In genomic region chr14:102201776-102202175, GRCh38 we compare ENCODE assay signal across 14 cellular contexts.
DNase-seq lines count a peak whose midpoint lies in the region; ATAC-seq and TF ChIP-seq lines count a peak whose summit lies in the region.
"Had no signal": no experiment of that assay in that cellular context is flagged by ENCODE, and none has a peak within 500 bp of the region (broad histone marks: within the 10 kb centered on the region; RNA-seq: fewer than 3 reads in every experiment).

No MANE protein-coding gene starts in this region.

- peaks cover 46% of the 10 kb centered on the region for H3K36me3 Mint-ChIP-seq in activated CD4-positive, alpha-beta T cell treated with anti-CD3 and anti-CD28 coated beads, Interleukin-2, amount 10 ng/mL, durations not matched to agents 7 days and 5 days (ENCODE audit: low read depth)

- H3K27ac Mint-ChIP-seq in activated CD4-positive, alpha-beta T cell treated with anti-CD3 and anti-CD28 coated beads, Interleukin-2, amount 10 ng/mL, durations not matched to agents 7 days and 5 days, result peak overlapping the region; percentile 65

- no peaks in the 10 kb centered on the region for H3K9me3 ChIP-seq in neutrophil
- H3K9me3 ChIP-seq: left lung, MG63, testis had no signal

- H3K79me2 ChIP-seq in KMS-11 (ENCODE audit: insufficient read depth, low read depth), result 0 out of 2 replicates have a peak, but pooled peaks cover 11% of the 10 kb centered on the region

- no peak for ATAC-seq in GM21786 (IDR thresholded peaks at IDR 0.05; ENCODE audit: unreplicated experiment)
- ATAC-seq: left lung had no signal

- no peaks in the 10 kb centered on the region for H3K27me3 Mint-ChIP-seq in activated CD4-positive, alpha-beta T cell treated with anti-CD3 and anti-CD28 coated beads, Interleukin-2, amount 10 ng/mL, durations not matched to agents 7 days and 5 days

- DNase-seq in activated CD4-positive, alpha-beta T cell treated with anti-CD3 and anti-CD28 coated beads, Interleukin-2, amount 10 ng/mL, durations not matched to agents 7 days and 5 days, result no peak
- no peak for DNase-seq in activated CD4-positive, alpha-beta T cell treated with anti-CD3 and anti-CD28 coated beads for 4 hours
- no peak for DNase-seq in caudate nucleus (lab: John Stamatoyannopoulos, UW)
- no peak for DNase-seq in medulla oblongata (ENCODE audit: extremely low spot score)
- DNase-seq in SHP77 treated with DMSO at 0.1 percent for 48 hours (lab: John Stamatoyannopoulos, UW), result no peak
- DNase-seq: left lung, MG63, NCI-H2029 treated with DMSO at 0.1 percent for 48 hours, NCI-H774, SW 1271, testis had no signal

- H3K27ac ChIP-seq in KMS-11 (no peak overlapping the region), caudate nucleus (ENCODE audit: low read depth, low read length) (peak overlapping the region; percentile 86), neutrophil (peak overlapping the region; percentile 32)
- H3K27ac ChIP-seq: left lung, testis had no signal

- H3K4me3 ChIP-seq in KMS-11 (IDR thresholded peaks at IDR 0.05; ENCODE audit: insufficient read depth, low read depth, low read length) (no peak overlapping the region), neutrophil (ENCODE audit: low read depth in 1 of 2, low read length in 1 of 2) (no peak overlapping the region)
- H3K4me3 ChIP-seq: left lung, MG63, testis had no signal

- TF ChIP-seq CTCF in KMS-11 (conservative IDR thresholded peaks at IDR 0.05; ENCODE audit: low read depth, low read length), result no peak
- TF ChIP-seq CTCF in neutrophil (IDR thresholded peaks at IDR 0.05), result no peak

- H3K4me1 ChIP-seq in KMS-11 (ENCODE audit: low read depth, poor library complexity, severe bottlenecking), result peaks cover 31% of the 10 kb centered on the region
- peaks cover 34 to 48% of the 10 kb centered on the region in 2 experiments for H3K4me1 ChIP-seq in neutrophil (ENCODE audit: control insufficient read depth in 1 of 2, insufficient read depth in 1 of 2, low read depth in 1 of 2, low read length in 1 of 2)

- POLR2A ChIA-PET in activated CD4-positive, alpha-beta T cell treated with anti-CD3 and anti-CD28 coated beads, Interleukin-2, amount 10 ng/mL, durations not matched to agents 7 days and 5 days (lab: Charles Lee), result interaction anchor here (0.6 kb wide), 1 partner anchor 139 kb away, joined by 7 read pairs; no protein-coding TSS in a partner anchor

- no peak overlapping the region for H2AFZ ChIP-seq in KMS-11 (ENCODE audit: low read depth)

- H3K36me3 ChIP-seq in KMS-11 (ENCODE audit: insufficient read depth) (no peaks in the 10 kb centered on the region), neutrophil (peaks cover 61% of the 10 kb centered on the region)
- H3K36me3 ChIP-seq: MG63 had no signal

- CTCF ChIA-PET in activated CD4-positive, alpha-beta T cell treated with anti-CD3 and anti-CD28 coated beads, Interleukin-2, amount 10 ng/mL, durations not matched to agents 7 days and 5 days (lab: Charles Lee), result no interaction called here

- H3K27me3 ChIP-seq in KMS-11 (ENCODE audit: insufficient read depth, low read depth) (no peaks in the 10 kb centered on the region), neutrophil (no peaks in the 10 kb centered on the region)
- H3K27me3 ChIP-seq: left lung, MG63, testis had no signal

- peak overlapping the region; percentile 32; the same call in 1 of the 2 replicates for H3K4me2 ChIP-seq in KMS-11

- no peak overlapping the region for H3K9ac ChIP-seq in KMS-11

- H3K4me3 Mint-ChIP-seq in activated CD4-positive, alpha-beta T cell treated with anti-CD3 and anti-CD28 coated beads, Interleukin-2, amount 10 ng/mL, durations not matched to agents 7 days and 5 days, result peak overlapping the region; percentile 14

- H4K20me1 ChIP-seq in KMS-11 (ENCODE audit: insufficient read depth), result no peaks in the 10 kb centered on the region

- no peaks in the 10 kb centered on the region for H3K9me3 Mint-ChIP-seq in activated CD4-positive, alpha-beta T cell treated with anti-CD3 and anti-CD28 coated beads, Interleukin-2, amount 10 ng/mL, durations not matched to agents 7 days and 5 days

- H3K4me1 Mint-ChIP-seq in activated CD4-positive, alpha-beta T cell treated with anti-CD3 and anti-CD28 coated beads, Interleukin-2, amount 10 ng/mL, durations not matched to agents 7 days and 5 days, result peaks cover 46% of the 10 kb centered on the region
